ENCODE assay signal across 19 cellular contexts in the genomic region with DNA sequence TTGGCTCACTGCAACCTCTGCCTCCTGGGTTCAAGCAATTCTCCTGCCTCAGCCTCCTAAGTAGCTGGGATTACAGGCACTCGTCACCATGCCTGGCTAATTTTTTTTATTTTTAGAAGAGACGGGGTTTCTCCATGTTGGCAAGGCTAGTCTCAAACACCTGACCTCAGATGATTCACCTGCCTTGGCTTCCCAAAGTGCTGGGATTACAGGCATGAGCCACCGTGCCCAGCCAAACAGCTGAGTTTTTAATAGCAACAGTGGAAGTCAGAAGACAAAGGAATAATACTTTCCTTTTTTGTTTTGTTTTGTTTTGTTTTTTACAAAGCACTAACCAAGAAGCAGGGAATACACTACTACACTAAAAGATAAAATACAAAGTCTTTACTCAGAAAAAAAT. TPM values are rescaled to one million over a fixed set of nuclear protein-coding genes. Genes with fewer than 3 reads are reported as not detected.
A peak's percentile ranks its signal among the peaks of the same experiment; 100 is the strongest.
DNase-seq lines count a peak whose midpoint lies in the region; ATAC-seq and TF ChIP-seq lines count a peak whose summit lies in the region.
"Had no signal": no experiment of that assay in that cellular context is flagged by ENCODE, and none has a peak within 500 bp of the region (broad histone marks: within the 10 kb centered on the region; RNA-seq: fewer than 3 reads in every experiment).

No MANE protein-coding gene starts in this region.

- DNase-seq in MCF 10A (ENCODE audit: unreplicated experiment) = peak; percentile 43
- no peak for DNase-seq in breast epithelium (ENCODE audit: low spot score in 2 of 2)
- DNase-seq in mammary epithelial cell = peak; percentile 52
- no peak for DNase-seq in psoas muscle
- no peak for DNase-seq in dorsolateral prefrontal cortex
- no peak for DNase-seq in activated CD4-positive, alpha-beta T cell treated with anti-CD3 and anti-CD28 coated beads for 4 hours
- DNase-seq in activated effector memory CD4-positive, alpha-beta T cell treated with anti-CD3 and anti-CD28 coated beads, Interleukin-2, amount 50 U/mL, for 16 hours = no peak
- DNase-seq: 8988T; CD4-positive, alpha-beta memory T cell; DMS153; DMS79 treated with DMSO at 0.1 percent for 48 hours; GF-D8; GOT3; H7; HFFc6 had no signal

- in situ Hi-C loops in mammary epithelial cell (cut with MboI; ENCODE audit: low sequenced_read_pairs in 2 of 2) = no loop called here

- no peak overlapping the region for H2AFZ ChIP-seq in mammary epithelial cell (ENCODE audit: low read depth, low read length)

- no peak overlapping the region for H3K4me3 Mint-ChIP-seq in MCF 10A (ENCODE audit: unreplicated experiment)
- H3K4me3 Mint-ChIP-seq: CD14-positive monocyte, HFFc6 had no signal

- intact Hi-C loops in MCF 10A (cut with micrococcal nuclease) = no loop called here
- intact Hi-C loops in breast epithelium (cut with DNase I; ENCODE audit: low total_unique reads) = no loop called here
- intact Hi-C loops in mammary epithelial cell (cut with micrococcal nuclease) = no loop called here
- intact Hi-C loops in psoas muscle (cut with DNase I) = no loop called here
- intact Hi-C loops in dorsolateral prefrontal cortex (cut with DNase I) = no loop called here

- WGBS in mammary epithelial cell (ENCODE audit: low coverage, missing lambda C conversion rate) = 52% methylated on average over 3 of the region's 3 CpGs
- WGBS in psoas muscle, 3 donors = 22 to 25% (median 25%) methylated on average over 3 of the region's 3 CpGs

- H3K4me2 ChIP-seq in mammary epithelial cell (ENCODE audit: insufficient read depth, low read depth, low read length) = no peak overlapping the region

- POLR2A ChIA-PET in MCF 10A (lab: Yijun Ruan, JAX) = interaction anchor here (0.6 to 1.1 kb wide), 2 partner anchors 83 to 127 kb away, joined by 3 read pairs; no protein-coding TSS in a partner anchor

- no peaks in the 10 kb centered on the region for H3K9me3 Mint-ChIP-seq in MCF 10A (ENCODE audit: unreplicated experiment)

- no TSS peak for BruUV-seq in MCF 10A (replicated peaks; lab: Mats Ljungman, UMichigan)
- no TSS peak for BruUV-seq in mammary epithelial cell (replicated peaks; lab: Mats Ljungman, UMichigan)

- H3K27ac ChIP-seq in breast epithelium (no peak overlapping the region), mammary epithelial cell (ENCODE audit: insufficient read depth, low read depth, low read length) (no peak overlapping the region), psoas muscle (no peak overlapping the region), dorsolateral prefrontal cortex (no peak overlapping the region)
- H3K27ac ChIP-seq: BLaER1 had no signal

- no peaks in the 10 kb centered on the region for H3K4me1 ChIP-seq in breast epithelium
- no peaks in the 10 kb centered on the region for H3K4me1 ChIP-seq in mammary epithelial cell (ENCODE audit: insufficient read depth, low read length)
- peaks cover 8% of the 10 kb centered on the region for H3K4me1 ChIP-seq in psoas muscle

- H3K4me3 ChIP-seq in breast epithelium = no peak overlapping the region
- no peak overlapping the region for H3K4me3 ChIP-seq in mammary epithelial cell (replicated peaks in 1 of 3; ENCODE audit: insufficient read depth in 1 of 3, low read depth in 2 of 3, low read length in 3 of 3)
- H3K4me3 ChIP-seq in psoas muscle = no peak overlapping the region
- no peak overlapping the region for H3K4me3 ChIP-seq in dorsolateral prefrontal cortex
- H3K4me3 ChIP-seq: BLaER1 had no signal

- no peaks in the 10 kb centered on the region for H3K4me1 Mint-ChIP-seq in MCF 10A (ENCODE audit: insufficient read depth, unreplicated experiment)

- H3K27me3 Mint-ChIP-seq in MCF 10A (ENCODE audit: insufficient read depth, unreplicated experiment) = no peaks in the 10 kb centered on the region
- H3K27me3 Mint-ChIP-seq: CD4-positive, alpha-beta memory T cell had no signal

- H4K20me1 ChIP-seq in mammary epithelial cell (ENCODE audit: insufficient read depth, low read length) = no peaks in the 10 kb centered on the region
- H4K20me1 ChIP-seq: BLaER1 had no signal

- no peaks in the 10 kb centered on the region for H3K79me2 ChIP-seq in mammary epithelial cell (ENCODE audit: insufficient read depth, low read length)

- TF ChIP-seq POLR2A in breast epithelium (IDR thresholded peaks at IDR 0.05) = no peak

- peaks cover 2% of the 10 kb centered on the region for H3K36me3 Mint-ChIP-seq in MCF 10A (ENCODE audit: insufficient read depth, unreplicated experiment)
- H3K36me3 Mint-ChIP-seq: CD14-positive monocyte had no signal

- no peaks in the 10 kb centered on the region for H3K9me3 ChIP-seq in breast epithelium
- no peaks in the 10 kb centered on the region for H3K9me3 ChIP-seq in mammary epithelial cell (replicated peaks; ENCODE audit: insufficient read depth, low read length)
- no peaks in the 10 kb centered on the region for H3K9me3 ChIP-seq in psoas muscle

- H3K27me3 ChIP-seq in breast epithelium (no peaks in the 10 kb centered on the region), mammary epithelial cell (ENCODE audit: insufficient read depth, low read length) (no peaks in the 10 kb centered on the region), psoas muscle (ENCODE audit: insufficient read depth in 3 of 3, low read length in 2 of 3) (no peaks in the 10 kb centered on the region), dorsolateral prefrontal cortex (no peaks in the 10 kb centered on the region)
- H3K27me3 ChIP-seq: BLaER1 had no signal

- ATAC-seq in psoas muscle = peak; percentile 54 to 79 (median 75)
- ATAC-seq: HCT116, HepG2 had no signal

- CTCF ChIA-PET in MCF 10A (lab: Yijun Ruan, JAX) (no interaction called here), mammary epithelial cell (lab: Charles Lee; ENCODE audit: low non-redundant PET) (no interaction called here)

- no peak overlapping the region for H3K27ac Mint-ChIP-seq in MCF 10A (ENCODE audit: low read depth, unreplicated experiment)
- H3K27ac Mint-ChIP-seq: HFFc6 had no signal

- H3K36me3 ChIP-seq in breast epithelium = no peaks in the 10 kb centered on the region
- no peaks in the 10 kb centered on the region for H3K36me3 ChIP-seq in mammary epithelial cell (ENCODE audit: insufficient read depth, low read length)
- peaks cover 0 to 2% of the 10 kb centered on the region in 2 donors for H3K36me3 ChIP-seq in psoas muscle (ENCODE audit: insufficient read depth in 1 of 2, low read depth in 1 of 2)

- dilution Hi-C loops in mammary epithelial cell (cut with HindIII; ENCODE audit: low sequenced_read_pairs) = no loop called here

- TF ChIP-seq CTCF in MCF 10A (IDR thresholded peaks at IDR 0.05; ENCODE audit: unreplicated experiment) (no peak), breast epithelium (IDR thresholded peaks at IDR 0.05) (no peak), mammary epithelial cell (conservative IDR thresholded peaks at IDR 0.05 in 1 of 2, IDR thresholded peaks at IDR 0.05 in 1 of 2; ENCODE audit: extremely low read depth in 1 of 2, insufficient read depth in 1 of 2, low read depth in 1 of 2, low read length in 2 of 2) (no peak), psoas muscle (IDR thresholded peaks at IDR 0.05) (no peak), dorsolateral prefrontal cortex (IDR thresholded peaks at IDR 0.05 in 54 of 56, conservative IDR thresholded peaks at IDR 0.05 in 2 of 56; ENCODE audit: low read depth in 1 of 56, partially characterized antibody in 56 of 56) (no peak)

- H3K9ac ChIP-seq in mammary epithelial cell (ENCODE audit: insufficient read depth, low read length) = no peak overlapping the region
- H3K9ac ChIP-seq: BLaER1 had no signal

RNA-seq across cellular contexts. Expression of gene GPR75, which starts 16.9 kb away (rescaled TPM):
- 4.0 and 5.2 TPM in 2 replicates for total RNA-seq in MCF 10A (2022)
- total RNA-seq in breast epithelium = 10 to 100 TPM in 1 of 3 donors, 1 to 10 TPM in 2; 3.2 to 11.3 (median 4.9) TPM
- 1 to 10 TPM; 4.7 to 7.8 TPM for total RNA-seq in mammary epithelial cell
- 2.8 TPM for polyA plus RNA-seq in mammary epithelial cell
- polyA minus RNA-seq in mammary epithelial cell = not detected
- total RNA-seq in psoas muscle = 1 to 10 TPM in 2 of 4 donors, under 1 TPM in 2; 0.51 to 1.3 (median 1.0) TPM
- 1 to 10 TPM in 1 of 3 donors, under 1 TPM in 2; 0.29 to 1.9 (median 0.38) TPM for polyA plus RNA-seq in psoas muscle
- 10 to 100 TPM; 16.4 to 58.3 (median 36.7) TPM for total RNA-seq in dorsolateral prefrontal cortex
- polyA plus RNA-seq: CD14-positive monocyte; CD4-positive, alpha-beta memory T cell had no signal

RNA-seq across cellular contexts. Expression of gene ERLEC1, which starts 56.0 kb away (rescaled TPM):
- total RNA-seq in MCF 10A (2022) (51.4 and 68.1 TPM in 2 replicates), breast epithelium (100 to 1,000 TPM in 1 of 3 donors, 10 to 100 TPM in 2; 82.9 to 114 (median 87.1) TPM), mammary epithelial cell (10 to 100 TPM; 34.2 to 53.7 TPM), psoas muscle (10 to 100 TPM; 23.8 to 27.1 (median 25.5) TPM), dorsolateral prefrontal cortex (10 to 100 TPM; 22.6 to 82.8 (median 55.2) TPM)
- polyA plus RNA-seq in mammary epithelial cell (23.5 TPM), psoas muscle (10 to 100 TPM; 28.2 to 49.6 (median 34.4) TPM)
- 13.5 TPM for polyA minus RNA-seq in mammary epithelial cell

RNA-seq across cellular contexts. Expression of gene ASB3, which starts 56.1 kb away (rescaled TPM):
- total RNA-seq in MCF 10A (2022) (19.7 and 20.3 TPM in 2 replicates), breast epithelium (10 to 100 TPM; 22.0 to 37.9 (median 22.7) TPM), mammary epithelial cell (10 to 100 TPM; 18.2 to 22.0 TPM), psoas muscle (1 to 10 TPM; 3.5 to 6.8 (median 5.9) TPM), dorsolateral prefrontal cortex (10 to 100 TPM; 32.1 to 88.1 (median 57.9) TPM)
- polyA plus RNA-seq in mammary epithelial cell (10.4 TPM), psoas muscle (1 to 10 TPM; 2.9 to 6.4 (median 3.8) TPM)
- 13.2 TPM for polyA minus RNA-seq in mammary epithelial cell

Comparison
In these comparisons a context has a peak if more than half of its experiments do, and no peak if none do; other contexts are left out.
1. DNase-seq: peak in MCF 10A (single experiment) and mammary epithelial cell (single experiment); none in breast epithelium (0 of 2), psoas muscle (0 of 2), dorsolateral prefrontal cortex (0 of 10), activated CD4-positive, alpha-beta T cell treated with anti-CD3 and anti-CD28 coated beads for 4 hours (0 of 2) and activated effector memory CD4-positive, alpha-beta T cell treated with anti-CD3 and anti-CD28 coated beads, Interleukin-2, amount 50 U/mL, for 16 hours (single experiment).